Comparison of ENCODE assay signal across 3 cellular contexts in the genomic region with DNA sequence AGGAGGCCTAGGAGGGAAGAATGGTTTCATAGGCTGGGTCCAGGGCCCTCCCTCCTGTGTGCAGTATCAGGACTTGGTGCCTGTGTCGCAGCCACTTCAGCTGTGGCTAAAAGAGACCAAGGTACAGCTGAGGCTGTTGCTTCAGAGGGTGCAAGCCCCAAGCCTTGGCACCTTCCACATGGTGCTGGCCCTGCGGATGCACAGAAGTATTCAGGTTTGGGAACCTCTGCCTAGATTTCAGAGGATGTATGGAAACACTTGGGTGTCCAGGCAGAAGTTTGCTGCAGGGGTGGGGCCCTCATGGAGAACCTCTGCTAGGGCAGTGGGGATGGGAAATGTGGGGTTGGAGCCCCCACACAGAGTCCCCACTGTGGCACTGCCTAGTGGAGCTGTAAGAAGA. TPM values are rescaled to one million over a fixed set of nuclear protein-coding genes. Genes with fewer than 3 reads are reported as not detected.
"Had no signal": no experiment of that assay in that cellular context is flagged by ENCODE, and none has a peak within 500 bp of the region (broad histone marks: within the 10 kb centered on the region; RNA-seq: fewer than 3 reads in every experiment).

No MANE protein-coding gene starts in this region.

RNA-seq across cellular contexts. Expression of a gene that starts 54.3 kb away (rescaled TPM):
- total RNA-seq: thoracic aorta, vagina had no signal
- polyA plus RNA-seq: stomach had no signal
